Comparison of ENCODE assay signal across 26 cellular contexts in genomic region chr3:55817177-55817576, GRCh38.
"Had no signal": no experiment of that assay in that cellular context is flagged by ENCODE, and none has a peak within 500 bp of the region (broad histone marks: within the 10 kb centered on the region; RNA-seq: fewer than 3 reads in every experiment).

No MANE protein-coding gene starts in this region.

- H3K27ac ChIP-seq: epithelial cell of prostate, hepatocyte, right atrium auricular region, stomach, thyroid gland had no signal

- DNase-seq: activated B cell treated with CpG ODN at 0.5 μM for 24 hours; activated CD8-positive, alpha-beta memory T cell treated with anti-CD3 and anti-CD28 coated beads, Interleukin-2, amount 10 ng/mL, durations not matched to agents 7 days and 5 days; activated CD8-positive, alpha-beta T cell treated with anti-CD3 and anti-CD28 coated beads, Interleukin-2, amount 10 ng/mL, durations not matched to agents 7 days and 5 days; activated naive CD8-positive, alpha-beta T cell treated with anti-CD3 and anti-CD28 coated beads, Interleukin-2, amount 50 U/mL, for 24 hours; activated T-cell treated with anti-CD3 and anti-CD28 coated beads, Interleukin-2, amount 50 U/mL, for 48 hours; anterior cingulate cortex; immature natural killer cell; kidney; midbrain; naive thymus-derived CD8-positive, alpha-beta T cell; stimulated activated CD4-positive, alpha-beta T cell treated with anti-CD3 and anti-CD28 coated beads, Interleukin-1b, Interleukin-23, amount 100 ng/mL, for 48 hours; stimulated activated CD4-positive, alpha-beta T cell treated with anti-CD3 and anti-CD28 coated beads, Interleukin-4, amount 100 ng/mL, for 4 hours; stimulated activated CD8-positive, alpha-beta memory T cell treated with anti-CD3 and anti-CD28 coated beads, Interleukin-4, amount 100 ng/mL, for 48 hours; stomach; T-helper 17 cell; T1000; thyroid gland had no signal

- H2AFZ ChIP-seq: hepatocyte had no signal

- H3K79me2 ChIP-seq: hepatocyte had no signal

- H3K27ac Mint-ChIP-seq: activated B cell treated with CpG ODN at 0.5 μM for 24 hours; activated CD8-positive, alpha-beta memory T cell treated with anti-CD3 and anti-CD28 coated beads, Interleukin-2, amount 10 ng/mL, durations not matched to agents 7 days and 5 days; activated CD8-positive, alpha-beta T cell treated with anti-CD3 and anti-CD28 coated beads, Interleukin-2, amount 10 ng/mL, durations not matched to agents 7 days and 5 days; activated naive CD4-positive, alpha-beta T cell treated with anti-CD3 and anti-CD28 coated beads, Interleukin-2, amount 50 U/mL, for 24 hours; activated naive CD8-positive, alpha-beta T cell treated with anti-CD3 and anti-CD28 coated beads, Interleukin-2, amount 50 U/mL, for 24 hours; activated T-helper 2 cell treated with anti-CD3 and anti-CD28 coated beads, Interferon-gamma antibody, Interleukin-2, Interleukin-4, amounts not matched to agents 10 μg/mL and 5 μg/mL and 100 μg/mL, durations not matched to agents 14 hours and 24 hours and 36 hours; dendritic cell treated with granulocyte-macrophage colony-stimulating factor and Interleukin-4, amounts not matched to agents 40 ng/mL and 50 ng/mL, for 4 days; immature natural killer cell; naive thymus-derived CD8-positive, alpha-beta T cell; stimulated activated memory B cell treated with anti-CD40 and anti-IgM and Interleukin-4, amounts not matched to agents 10 μg/mL and 1 μg/mL and 100 μg/mL, for 72 hours; T-helper 17 cell had no signal

- H3K4me1 Mint-ChIP-seq: activated B cell treated with CpG ODN at 0.5 μM for 24 hours; activated CD8-positive, alpha-beta memory T cell treated with anti-CD3 and anti-CD28 coated beads, Interleukin-2, amount 10 ng/mL, durations not matched to agents 7 days and 5 days; activated naive CD4-positive, alpha-beta T cell treated with anti-CD3 and anti-CD28 coated beads, Interleukin-2, amount 50 U/mL, for 24 hours; activated naive CD8-positive, alpha-beta T cell treated with anti-CD3 and anti-CD28 coated beads, Interleukin-2, amount 50 U/mL, for 24 hours; central memory CD8-positive, alpha-beta T cell; immature natural killer cell; naive thymus-derived CD8-positive, alpha-beta T cell; stimulated activated memory B cell treated with anti-CD40 and anti-IgM and Interleukin-4, amounts not matched to agents 10 μg/mL and 1 μg/mL and 100 μg/mL, for 72 hours; T-helper 17 cell had no signal

- H3K36me3 Mint-ChIP-seq: activated CD8-positive, alpha-beta memory T cell treated with anti-CD3 and anti-CD28 coated beads, Interleukin-2, amount 10 ng/mL, durations not matched to agents 7 days and 5 days; activated naive CD4-positive, alpha-beta T cell treated with anti-CD3 and anti-CD28 coated beads, Interleukin-2, amount 50 U/mL, for 24 hours; immature natural killer cell; naive thymus-derived CD8-positive, alpha-beta T cell; stimulated activated memory B cell treated with anti-CD40 and anti-IgM and Interleukin-4, amounts not matched to agents 10 μg/mL and 1 μg/mL and 100 μg/mL, for 72 hours had no signal

- H3K9me3 ChIP-seq: right atrium auricular region, stomach, thyroid gland had no signal

- H3K27me3 Mint-ChIP-seq: activated B cell treated with CpG ODN at 0.5 μM for 24 hours; activated CD8-positive, alpha-beta memory T cell treated with anti-CD3 and anti-CD28 coated beads, Interleukin-2, amount 10 ng/mL, durations not matched to agents 7 days and 5 days; activated naive CD4-positive, alpha-beta T cell treated with anti-CD3 and anti-CD28 coated beads, Interleukin-2, amount 50 U/mL, for 24 hours; central memory CD8-positive, alpha-beta T cell; dendritic cell treated with granulocyte-macrophage colony-stimulating factor and Interleukin-4, amounts not matched to agents 40 ng/mL and 50 ng/mL, for 4 days; stimulated activated memory B cell treated with anti-CD40 and anti-IgM and Interleukin-4, amounts not matched to agents 10 μg/mL and 1 μg/mL and 100 μg/mL, for 72 hours; T-helper 17 cell had no signal

- ATAC-seq: activated CD8-positive, alpha-beta memory T cell treated with anti-CD3 and anti-CD28 coated beads, Interleukin-2, amount 10 ng/mL, durations not matched to agents 7 days and 5 days; activated CD8-positive, alpha-beta T cell treated with anti-CD3 and anti-CD28 coated beads, Interleukin-2, amount 10 ng/mL, durations not matched to agents 7 days and 5 days; activated naive CD8-positive, alpha-beta T cell treated with anti-CD3 and anti-CD28 coated beads, Interleukin-2, amount 50 U/mL, for 24 hours; naive thymus-derived CD8-positive, alpha-beta T cell; stimulated activated memory B cell treated with anti-CD40 and anti-IgM and Interleukin-4, amounts not matched to agents 10 μg/mL and 1 μg/mL and 100 μg/mL, for 72 hours; T-helper 17 cell had no signal

- H3K4me3 ChIP-seq: hepatocyte, right atrium auricular region, smooth muscle cell, stomach, thyroid gland had no signal

- H3K27me3 ChIP-seq: hepatocyte, right atrium auricular region, stomach, thyroid gland had no signal

- H3K4me1 ChIP-seq: right atrium auricular region, stomach had no signal

- H3K4me3 Mint-ChIP-seq: activated B cell treated with CpG ODN at 0.5 μM for 24 hours; activated CD8-positive, alpha-beta memory T cell treated with anti-CD3 and anti-CD28 coated beads, Interleukin-2, amount 10 ng/mL, durations not matched to agents 7 days and 5 days; activated CD8-positive, alpha-beta T cell treated with anti-CD3 and anti-CD28 coated beads, Interleukin-2, amount 10 ng/mL, durations not matched to agents 7 days and 5 days; activated naive CD4-positive, alpha-beta T cell treated with anti-CD3 and anti-CD28 coated beads, Interleukin-2, amount 50 U/mL, for 24 hours; activated naive CD8-positive, alpha-beta T cell treated with anti-CD3 and anti-CD28 coated beads, Interleukin-2, amount 50 U/mL, for 24 hours; central memory CD8-positive, alpha-beta T cell; dendritic cell treated with granulocyte-macrophage colony-stimulating factor and Interleukin-4, amounts not matched to agents 40 ng/mL and 50 ng/mL, for 4 days; immature natural killer cell; naive thymus-derived CD8-positive, alpha-beta T cell; stimulated activated memory B cell treated with anti-CD40 and anti-IgM and Interleukin-4, amounts not matched to agents 10 μg/mL and 1 μg/mL and 100 μg/mL, for 72 hours; T-helper 17 cell had no signal

- H3K36me3 ChIP-seq: right atrium auricular region, stomach, thyroid gland had no signal

- H3K4me2 ChIP-seq: hepatocyte, smooth muscle cell had no signal

- H3K9me3 Mint-ChIP-seq: activated B cell treated with CpG ODN at 0.5 μM for 24 hours; activated naive CD8-positive, alpha-beta T cell treated with anti-CD3 and anti-CD28 coated beads, Interleukin-2, amount 50 U/mL, for 24 hours; activated T-helper 2 cell treated with anti-CD3 and anti-CD28 coated beads, Interferon-gamma antibody, Interleukin-2, Interleukin-4, amounts not matched to agents 10 μg/mL and 5 μg/mL and 100 μg/mL, durations not matched to agents 14 hours and 24 hours and 36 hours; central memory CD8-positive, alpha-beta T cell; dendritic cell treated with granulocyte-macrophage colony-stimulating factor and Interleukin-4, amounts not matched to agents 40 ng/mL and 50 ng/mL, for 4 days; naive thymus-derived CD8-positive, alpha-beta T cell; stimulated activated memory B cell treated with anti-CD40 and anti-IgM and Interleukin-4, amounts not matched to agents 10 μg/mL and 1 μg/mL and 100 μg/mL, for 72 hours had no signal
